ENCODE assay signal across 12 cellular contexts in genomic region chr15:58096529-58097084, GRCh38. TPM values are rescaled to one million over a fixed set of nuclear protein-coding genes. Genes with fewer than 3 reads are reported as not detected.
"Had no signal": no experiment of that assay in that cellular context is flagged by ENCODE, and none has a peak within 500 bp of the region (broad histone marks: within the 10 kb centered on the region; RNA-seq: fewer than 3 reads in every experiment).

No MANE protein-coding gene starts in this region.

- H3K4me2 ChIP-seq: GM23338 had no signal

- H3K9me3 ChIP-seq: HAP-1 had no signal

- ATAC-seq: GM23338, HCT116 had no signal

- H3K4me1 ChIP-seq: HAP-1 had no signal

- H3K4me3 ChIP-seq: GM23248, GM23338, HAP-1 had no signal

- DNase-seq: GM23248, GOT3, H7, H9, HCEC 1CT, HFFc6 had no signal

- H2AFZ ChIP-seq: GM23248, GM23338 had no signal

- H3K36me3 ChIP-seq: HAP-1 had no signal

- H3K27ac ChIP-seq: GM23248 had no signal

- H3K9ac ChIP-seq: GM23248 had no signal

- FAIRE-seq: H1, H54 had no signal

RNA-seq across cellular contexts. Expression of gene ALDH1A2, which starts 31.1 kb away (rescaled TPM):
- total RNA-seq: H4, HFFc6 had no signal
- polyA plus RNA-seq: GM23338 had no signal

RNA-seq across cellular contexts. Expression of gene AQP9, which starts 41.6 kb away (rescaled TPM):
- total RNA-seq: GM23248, GM23338, H1, H4, H7, H9, HFFc6 had no signal
- polyA plus RNA-seq: GM23248, GM23338, H1 had no signal
